16 cellular contexts compared by ENCODE assay signal in genomic region chr1:167578935-167579521, GRCh38. TPM values are rescaled to one million over a fixed set of nuclear protein-coding genes. Genes with fewer than 3 reads are reported as not detected.
"Had no signal": no experiment of that assay in that cellular context is flagged by ENCODE, and none has a peak within 500 bp of the region (broad histone marks: within the 10 kb centered on the region; RNA-seq: fewer than 3 reads in every experiment).

No MANE protein-coding gene starts in this region.

- ATAC-seq: gastrocnemius medialis; left colon; left ventricle myocardium superior; naive thymus-derived CD4-positive, alpha-beta T cell; right cardiac atrium had no signal

- H3K4me3 Mint-ChIP-seq: immature natural killer cell; naive thymus-derived CD4-positive, alpha-beta T cell had no signal

- H3K36me3 ChIP-seq: esophagus muscularis mucosa, gastrocnemius medialis, heart right ventricle had no signal

- DNase-seq: effector memory CD4-positive, alpha-beta T cell; gastrocnemius medialis; heart right ventricle; immature natural killer cell; left colon; left ventricle myocardium superior; naive thymus-derived CD4-positive, alpha-beta T cell; right cardiac atrium; stimulated activated CD4-positive, alpha-beta T cell treated with anti-CD3 and anti-CD28 coated beads, Interleukin-2, amount 100 ng/mL, for 48 hours; stimulated activated naive CD4-positive, alpha-beta T cell treated with Interleukin-2 at 50 U/mL for 16 hours; trophoblast cell had no signal

- H3K27ac Mint-ChIP-seq: immature natural killer cell; naive thymus-derived CD4-positive, alpha-beta T cell had no signal

- H3K4me1 Mint-ChIP-seq: immature natural killer cell; naive thymus-derived CD4-positive, alpha-beta T cell had no signal

- H3K27me3 ChIP-seq: heart right ventricle had no signal

- H3K9me3 Mint-ChIP-seq: immature natural killer cell had no signal

- H3K4me1 ChIP-seq: esophagus muscularis mucosa, gastrocnemius medialis, heart right ventricle had no signal

- H3K4me3 ChIP-seq: esophagus muscularis mucosa, gastrocnemius medialis, heart right ventricle, lung, smooth muscle cell had no signal

- H3K9me3 ChIP-seq: esophagus muscularis mucosa, gastrocnemius medialis, heart right ventricle had no signal

- H3K27ac ChIP-seq: esophagus muscularis mucosa, gastrocnemius medialis, heart right ventricle had no signal

- H3K36me3 Mint-ChIP-seq: immature natural killer cell had no signal

- H3K4me2 ChIP-seq: smooth muscle cell had no signal

RNA-seq across cellular contexts. Expression of gene RCSD1, which starts 51.0 kb away (rescaled TPM):
- total RNA-seq: osteocyte, smooth muscle cell had no signal
- polyA plus RNA-seq: neural cell had no signal
